23 cellular contexts compared by ENCODE assay signal in genomic region chr4:108328033-108328732, GRCh38.
DNase-seq lines count a peak whose midpoint lies in the region; ATAC-seq and TF ChIP-seq lines count a peak whose summit lies in the region.
"Had no signal": no experiment of that assay in that cellular context is flagged by ENCODE, and none has a peak within 500 bp of the region (broad histone marks: within the 10 kb centered on the region; RNA-seq: fewer than 3 reads in every experiment).

No MANE protein-coding gene starts in this region.

- POLR2A ChIA-PET in activated CD4-positive, alpha-beta T cell treated with anti-CD3 and anti-CD28 coated beads, Interleukin-2, amount 10 ng/mL, durations not matched to agents 7 days and 5 days (lab: Charles Lee) = no interaction called here
- POLR2A ChIA-PET in PC-3 (lab: Charles Lee; ENCODE audit: unreplicated experiment) = no interaction called here
- POLR2A ChIA-PET in naive thymus-derived CD4-positive, alpha-beta T cell (lab: Charles Lee) = interaction anchor here (0.6 to 0.7 kb wide), 2 partner anchors 132 to 332 kb away, joined by 3 read pairs; no protein-coding TSS in a partner anchor
- POLR2A ChIA-PET in activated CD8-positive, alpha-beta T cell treated with anti-CD3 and anti-CD28 coated beads for 36 hours (lab: Charles Lee) = no interaction called here

- H3K36me3 ChIP-seq in DND-41 (ENCODE audit: insufficient read depth, low read length) = no peaks in the 10 kb centered on the region
- no peaks in the 10 kb centered on the region for H3K36me3 ChIP-seq in PC-3 (ENCODE audit: low read depth, low read length)
- H3K36me3 ChIP-seq in naive thymus-derived CD4-positive, alpha-beta T cell (ENCODE audit: control insufficient read depth in 2 of 3, insufficient read depth in 3 of 3, low read length in 3 of 3) = no peaks in the 10 kb centered on the region
- H3K36me3 ChIP-seq: BE2C, MG63 had no signal

- H3K4me3 Mint-ChIP-seq in activated CD4-positive, alpha-beta T cell treated with anti-CD3 and anti-CD28 coated beads, Interleukin-2, amount 10 ng/mL, durations not matched to agents 24 days and 14 days = peak overlapping the region; percentile 32
- no peak overlapping the region for H3K4me3 Mint-ChIP-seq in activated CD4-positive, alpha-beta T cell treated with anti-CD3 and anti-CD28 coated beads, Interleukin-2, amount 10 ng/mL, durations not matched to agents 7 days and 5 days
- H3K4me3 Mint-ChIP-seq in naive thymus-derived CD4-positive, alpha-beta T cell = peak overlapping the region; percentile 6 to 73 (median 42)
- no peak overlapping the region for H3K4me3 Mint-ChIP-seq in activated CD8-positive, alpha-beta T cell treated with anti-CD3 and anti-CD28 coated beads for 36 hours
- H3K4me3 Mint-ChIP-seq: CD4-positive, CD25-positive, alpha-beta regulatory T cell; GM23338 had no signal

- H3K36me3 Mint-ChIP-seq in activated CD4-positive, alpha-beta T cell treated with anti-CD3 and anti-CD28 coated beads, Interleukin-2, amount 10 ng/mL, durations not matched to agents 24 days and 14 days (ENCODE audit: low read depth) = peaks cover 4% of the 10 kb centered on the region
- no peaks in the 10 kb centered on the region for H3K36me3 Mint-ChIP-seq in activated CD4-positive, alpha-beta T cell treated with anti-CD3 and anti-CD28 coated beads, Interleukin-2, amount 10 ng/mL, durations not matched to agents 7 days and 5 days (ENCODE audit: low read depth)
- H3K36me3 Mint-ChIP-seq in naive thymus-derived CD4-positive, alpha-beta T cell = peaks cover 0 to 12% (median 0%) of the 10 kb centered on the region in 5 donors
- H3K36me3 Mint-ChIP-seq in activated CD8-positive, alpha-beta T cell treated with anti-CD3 and anti-CD28 coated beads for 36 hours (ENCODE audit: low read depth) = no peaks in the 10 kb centered on the region
- H3K36me3 Mint-ChIP-seq: CD4-positive, CD25-positive, alpha-beta regulatory T cell had no signal

- CTCF ChIA-PET in activated CD4-positive, alpha-beta T cell treated with anti-CD3 and anti-CD28 coated beads, Interleukin-2, amount 10 ng/mL, durations not matched to agents 7 days and 5 days (lab: Charles Lee) = interaction anchor here (0.8 to 1.9 kb wide), 2 partner anchors 18 to 53 kb away, joined by 3 read pairs; no protein-coding TSS in a partner anchor
- CTCF ChIA-PET in PC-3 (lab: Charles Lee) = no interaction called here
- CTCF ChIA-PET in naive thymus-derived CD4-positive, alpha-beta T cell (lab: Charles Lee) = no interaction called here
- CTCF ChIA-PET in activated CD8-positive, alpha-beta T cell treated with anti-CD3 and anti-CD28 coated beads for 36 hours (lab: Charles Lee) = no interaction called here

- H2AFZ ChIP-seq in DND-41 (ENCODE audit: low read depth, low read length) = no peak overlapping the region
- H2AFZ ChIP-seq in PC-3 (ENCODE audit: low read length) = no peak overlapping the region
- H2AFZ ChIP-seq: GM23338, PC-9 had no signal

- 0 out of 4 replicates have a peak overlapping the region, but pooled peaks of 1 of the 2 experiments have one; percentile 3 for H3K4me3 ChIP-seq in DND-41 (ENCODE audit: low read depth in 1 of 2, low read length in 2 of 2)
- no peak overlapping the region for H3K4me3 ChIP-seq in PC-3 (ENCODE audit: low read length)
- H3K4me3 ChIP-seq in naive thymus-derived CD4-positive, alpha-beta T cell (ENCODE audit: low read length) = no peak overlapping the region
- H3K4me3 ChIP-seq: GM23338, MG63, PC-9 had no signal

- intact Hi-C loops in activated CD4-positive, alpha-beta T cell treated with anti-CD3 and anti-CD28 coated beads, Interleukin-2, amount 10 ng/mL, durations not matched to agents 24 days and 14 days (cut with micrococcal nuclease) = no loop called here
- intact Hi-C loops in PC-3 (cut with micrococcal nuclease) = no loop called here
- intact Hi-C loops in naive thymus-derived CD4-positive, alpha-beta T cell (cut with micrococcal nuclease) = no loop called here
- intact Hi-C loops in activated CD8-positive, alpha-beta T cell treated with anti-CD3 and anti-CD28 coated beads for 36 hours (cut with micrococcal nuclease) = no loop called here

- H3K9ac ChIP-seq in DND-41 (ENCODE audit: low read depth, low read length) = no peak overlapping the region
- no peak overlapping the region for H3K9ac ChIP-seq in PC-3 (ENCODE audit: low read length)
- H3K9ac ChIP-seq: KMS-11 had no signal

- peak; percentile 86 for ATAC-seq in DND-41 (ENCODE audit: insufficient read depth, low read depth)
- 0 out of 2 replicates have a peak, but pooled peaks have one; percentile 27 for ATAC-seq in PC-3
- ATAC-seq in naive thymus-derived CD4-positive, alpha-beta T cell = no peak
- no peak for ATAC-seq in GM19324 (IDR thresholded peaks at IDR 0.05; ENCODE audit: low FRiP score, unreplicated experiment)
- ATAC-seq in activated CD8-positive, alpha-beta T cell treated with anti-CD3 and anti-CD28 coated beads for 36 hours = no peak
- ATAC-seq: GM23338 had no signal

- H3F3A ChIP-seq in PC-3 (ENCODE audit: low read length, unreplicated experiment) = no peaks in the 10 kb centered on the region

- H3K4me2 ChIP-seq in DND-41 (ENCODE audit: insufficient read depth, low read length) (peak overlapping the region; percentile 42), PC-3 (ENCODE audit: low read length) (no peak overlapping the region)
- H3K4me2 ChIP-seq: GM23338, KMS-11, PC-9 had no signal

- BruUV-seq in PC-3 (replicated peaks; lab: Mats Ljungman, UMichigan) = no TSS peak

- H3K27me3 ChIP-seq in DND-41 (ENCODE audit: insufficient read depth, low read length, poor library complexity) (no peaks in the 10 kb centered on the region), PC-3 (ENCODE audit: low read length) (no peaks in the 10 kb centered on the region)
- no peaks in the 10 kb centered on the region for H3K27me3 ChIP-seq in naive thymus-derived CD4-positive, alpha-beta T cell (ENCODE audit: control insufficient read depth in 2 of 2, insufficient read depth in 2 of 2, low read length in 2 of 2)
- H3K27me3 ChIP-seq: BE2C, MG63 had no signal

- H3K27ac Mint-ChIP-seq in activated CD4-positive, alpha-beta T cell treated with anti-CD3 and anti-CD28 coated beads, Interleukin-2, amount 10 ng/mL, durations not matched to agents 24 days and 14 days = no peak overlapping the region
- H3K27ac Mint-ChIP-seq in activated CD4-positive, alpha-beta T cell treated with anti-CD3 and anti-CD28 coated beads, Interleukin-2, amount 10 ng/mL, durations not matched to agents 7 days and 5 days = no peak overlapping the region
- peak overlapping the region in 6 of 9 donors; percentile 0 to 51 (median 27) for H3K27ac Mint-ChIP-seq in naive thymus-derived CD4-positive, alpha-beta T cell
- no peak overlapping the region for H3K27ac Mint-ChIP-seq in activated CD8-positive, alpha-beta T cell treated with anti-CD3 and anti-CD28 coated beads for 36 hours
- H3K27ac Mint-ChIP-seq: GM23338 had no signal

- peaks cover 15% of the 10 kb centered on the region for H3K9me3 Mint-ChIP-seq in activated CD4-positive, alpha-beta T cell treated with anti-CD3 and anti-CD28 coated beads, Interleukin-2, amount 10 ng/mL, durations not matched to agents 24 days and 14 days
- no peaks in the 10 kb centered on the region for H3K9me3 Mint-ChIP-seq in activated CD4-positive, alpha-beta T cell treated with anti-CD3 and anti-CD28 coated beads, Interleukin-2, amount 10 ng/mL, durations not matched to agents 7 days and 5 days
- peaks cover 0 to 4% (median 0%) of the 10 kb centered on the region in 11 donors for H3K9me3 Mint-ChIP-seq in naive thymus-derived CD4-positive, alpha-beta T cell
- H3K9me3 Mint-ChIP-seq in activated CD8-positive, alpha-beta T cell treated with anti-CD3 and anti-CD28 coated beads for 36 hours = no peaks in the 10 kb centered on the region
- H3K9me3 Mint-ChIP-seq: CD4-positive, CD25-positive, alpha-beta regulatory T cell; GM23338 had no signal

- peaks cover 17% of the 10 kb centered on the region for H3K4me1 Mint-ChIP-seq in activated CD4-positive, alpha-beta T cell treated with anti-CD3 and anti-CD28 coated beads, Interleukin-2, amount 10 ng/mL, durations not matched to agents 24 days and 14 days
- H3K4me1 Mint-ChIP-seq in activated CD4-positive, alpha-beta T cell treated with anti-CD3 and anti-CD28 coated beads, Interleukin-2, amount 10 ng/mL, durations not matched to agents 7 days and 5 days = peaks cover 21% of the 10 kb centered on the region
- H3K4me1 Mint-ChIP-seq in naive thymus-derived CD4-positive, alpha-beta T cell = peaks cover 14 to 47% (median 36%) of the 10 kb centered on the region in 7 donors
- peaks cover 18% of the 10 kb centered on the region for H3K4me1 Mint-ChIP-seq in activated CD8-positive, alpha-beta T cell treated with anti-CD3 and anti-CD28 coated beads for 36 hours (ENCODE audit: low read depth)

- no peaks in the 10 kb centered on the region for H4K20me1 ChIP-seq in DND-41 (ENCODE audit: insufficient read depth, low read length)
- no peaks in the 10 kb centered on the region for H4K20me1 ChIP-seq in PC-3 (ENCODE audit: low read length)

- peak overlapping the region; percentile 41 for H3K27ac ChIP-seq in DND-41 (ENCODE audit: low read length)
- no peak overlapping the region for H3K27ac ChIP-seq in PC-3 (ENCODE audit: low read length)
- no peak overlapping the region for H3K27ac ChIP-seq in naive thymus-derived CD4-positive, alpha-beta T cell (ENCODE audit: low read depth, low read length)
- H3K27ac ChIP-seq: KMS-11, PC-9, RWPE1 had no signal

- H3K4me1 ChIP-seq in DND-41 (ENCODE audit: insufficient read depth, low read length) (peaks cover 30% of the 10 kb centered on the region), PC-3 (ENCODE audit: insufficient read depth, low read length) (no peaks in the 10 kb centered on the region)
- peaks cover 4 to 24% of the 10 kb centered on the region in 2 donors for H3K4me1 ChIP-seq in naive thymus-derived CD4-positive, alpha-beta T cell (ENCODE audit: control insufficient read depth in 2 of 2, insufficient read depth in 2 of 2, low read length in 2 of 2)
- H3K4me1 ChIP-seq: BE2C had no signal

- no peaks in the 10 kb centered on the region for H3K9me2 ChIP-seq in PC-3 (replicated peaks; ENCODE audit: low read length)

- TF ChIP-seq CTCF in DND-41 (IDR thresholded peaks at IDR 0.05; ENCODE audit: borderline replicate concordance, extremely low read depth, low read length, poor library complexity, severe bottlenecking) (no peak), PC-3 (conservative IDR thresholded peaks at IDR 0.05; ENCODE audit: low read depth, low read length) (no peak)
- TF ChIP-seq CTCF in activated CD8-positive, alpha-beta T cell treated with anti-CD3 and anti-CD28 coated beads for 36 hours (IDR thresholded peaks at IDR 0.05) = no peak

- H3K9me3 ChIP-seq in DND-41 (ENCODE audit: insufficient read depth, low read length, severe bottlenecking) (no peaks in the 10 kb centered on the region), PC-3 (ENCODE audit: low read length) (no peaks in the 10 kb centered on the region)
- no peaks in the 10 kb centered on the region for H3K9me3 ChIP-seq in naive thymus-derived CD4-positive, alpha-beta T cell (ENCODE audit: control insufficient read depth in 2 of 3, low read length in 3 of 3)
- H3K9me3 ChIP-seq: BE2C, MG63 had no signal

- H3K79me2 ChIP-seq in DND-41 (ENCODE audit: insufficient read depth, low read length) (no peaks in the 10 kb centered on the region), PC-3 (ENCODE audit: low read length) (no peaks in the 10 kb centered on the region)

- H3K27me3 Mint-ChIP-seq in activated CD4-positive, alpha-beta T cell treated with anti-CD3 and anti-CD28 coated beads, Interleukin-2, amount 10 ng/mL, durations not matched to agents 24 days and 14 days = peaks cover 34% of the 10 kb centered on the region
- H3K27me3 Mint-ChIP-seq in activated CD4-positive, alpha-beta T cell treated with anti-CD3 and anti-CD28 coated beads, Interleukin-2, amount 10 ng/mL, durations not matched to agents 7 days and 5 days = peaks cover 18% of the 10 kb centered on the region
- H3K27me3 Mint-ChIP-seq in naive thymus-derived CD4-positive, alpha-beta T cell = peaks cover 0 to 38% (median 0%) of the 10 kb centered on the region in 5 donors
- H3K27me3 Mint-ChIP-seq in activated CD8-positive, alpha-beta T cell treated with anti-CD3 and anti-CD28 coated beads for 36 hours = no peaks in the 10 kb centered on the region

- no peak for DNase-seq in activated CD4-positive, alpha-beta T cell treated with anti-CD3 and anti-CD28 coated beads, Interleukin-2, amount 10 ng/mL, durations not matched to agents 24 days and 14 days
- DNase-seq in activated CD4-positive, alpha-beta T cell treated with anti-CD3 and anti-CD28 coated beads, Interleukin-2, amount 10 ng/mL, durations not matched to agents 7 days and 5 days = no peak
- DNase-seq in DND-41 (no peak), PC-3 (peak; percentile 3), glomerular visceral epithelial cell (ENCODE audit: extremely low spot score) (no peak)
- DNase-seq in naive thymus-derived CD4-positive, alpha-beta T cell = peak in 1 of 9 donors; percentile 4
- DNase-seq in activated CD8-positive, alpha-beta T cell treated with anti-CD3 and anti-CD28 coated beads for 36 hours = no peak
- DNase-seq: BE2C, DMS153, HCEC 1CT, MG63, NCI-H1092, NCI-H1436 treated with DMSO at 0.1 percent for 48 hours, NCI-H2081, NCI-H510A, NCI-H748 treated with DMSO at 0.1 percent for 48 hours, PC-9, SIG-M5 had no signal

Comparison
In these comparisons a context has a peak if more than half of its experiments do, and no peak if none do; other contexts are left out.
1. H3K4me3 Mint-ChIP-seq: peak in activated CD4-positive, alpha-beta T cell treated with anti-CD3 and anti-CD28 coated beads, Interleukin-2, amount 10 ng/mL, durations not matched to agents 24 days and 14 days (single experiment) and naive thymus-derived CD4-positive, alpha-beta T cell (10 of 10); none in activated CD4-positive, alpha-beta T cell treated with anti-CD3 and anti-CD28 coated beads, Interleukin-2, amount 10 ng/mL, durations not matched to agents 7 days and 5 days (single experiment) and activated CD8-positive, alpha-beta T cell treated with anti-CD3 and anti-CD28 coated beads for 36 hours (single experiment).
2. H3K27ac Mint-ChIP-seq: peak in naive thymus-derived CD4-positive, alpha-beta T cell (6 of 9); none in activated CD4-positive, alpha-beta T cell treated with anti-CD3 and anti-CD28 coated beads, Interleukin-2, amount 10 ng/mL, durations not matched to agents 24 days and 14 days (single experiment), activated CD4-positive, alpha-beta T cell treated with anti-CD3 and anti-CD28 coated beads, Interleukin-2, amount 10 ng/mL, durations not matched to agents 7 days and 5 days (single experiment) and activated CD8-positive, alpha-beta T cell treated with anti-CD3 and anti-CD28 coated beads for 36 hours (single experiment).
3. ATAC-seq: peak in DND-41 (single experiment) and PC-3 (single experiment); none in naive thymus-derived CD4-positive, alpha-beta T cell (single experiment), GM19324 (single experiment) and activated CD8-positive, alpha-beta T cell treated with anti-CD3 and anti-CD28 coated beads for 36 hours (single experiment).